22 cellular contexts compared by ENCODE assay signal in genomic region chr10:21693418-21693817, GRCh38.
"Had no signal": no experiment of that assay in that cellular context is flagged by ENCODE, and none has a peak within 500 bp of the region (broad histone marks: within the 10 kb centered on the region; RNA-seq: fewer than 3 reads in every experiment).

No MANE protein-coding gene starts in this region.

- H3K9me3 ChIP-seq: Peyer's patch had no signal

- DNase-seq: activated CD4-positive, alpha-beta T cell treated with anti-CD3 and anti-CD28 coated beads for 4 hours; activated CD4-positive, CD25-positive, alpha-beta regulatory T cell; activated CD8-positive, alpha-beta memory T cell treated with anti-CD3 and anti-CD28 coated beads, Interleukin-2, amount 50 U/mL, for 4 hours; activated CD8-positive, alpha-beta T cell treated with anti-CD3 and anti-CD28 coated beads for 36 hours; activated effector memory CD4-positive, alpha-beta T cell treated with Interleukin-2 at 50 U/mL for 16 hours; activated naive CD4-positive, alpha-beta T cell; activated T-cell treated with anti-CD3 and anti-CD28 coated beads, Interleukin-2, amount 50 U/mL, for 1 hour; brain microvascular endothelial cell; Karpas-422; NCI-H1105 treated with DMSO at 0.1 percent for 48 hours; NCI-H1436 treated with DMSO at 0.1 percent for 48 hours; NCI-H187; NCI-H2081; NCI-H510A treated with DMSO at 0.1 percent for 48 hours; Peyer's patch; SIG-M5; T-helper 2 cell; T1000 had no signal

- H3K27ac Mint-ChIP-seq: activated CD8-positive, alpha-beta T cell treated with anti-CD3 and anti-CD28 coated beads for 36 hours; activated naive CD8-positive, alpha-beta T cell; activated T-helper 1 cell treated with anti-CD3 and anti-CD28 coated beads, Interleukin-12 subunit alpha, Interleukin-12 subunit beta, Interleukin-2, Interleukin-4 antibody, amounts not matched to agents 30 ng/mL and 10 ng/mL and 1 ng/mL, durations not matched to agents 14 hours and 24 hours and 36 hours had no signal

- ATAC-seq: activated CD8-positive, alpha-beta T cell treated with anti-CD3 and anti-CD28 coated beads for 36 hours had no signal

- H3K27me3 Mint-ChIP-seq: activated CD8-positive, alpha-beta T cell treated with anti-CD3 and anti-CD28 coated beads for 36 hours; activated naive CD8-positive, alpha-beta T cell had no signal

- H3K27ac ChIP-seq: brain microvascular endothelial cell, Peyer's patch, RWPE1 had no signal

- H3K36me3 ChIP-seq: brain microvascular endothelial cell, cardiac muscle cell had no signal

- H3K9me3 Mint-ChIP-seq: activated CD8-positive, alpha-beta T cell treated with anti-CD3 and anti-CD28 coated beads for 36 hours had no signal

- H3K4me3 ChIP-seq: cardiac muscle cell, Peyer's patch had no signal

- H3K4me3 Mint-ChIP-seq: activated CD8-positive, alpha-beta T cell treated with anti-CD3 and anti-CD28 coated beads for 36 hours; activated naive CD8-positive, alpha-beta T cell; activated T-helper 1 cell treated with anti-CD3 and anti-CD28 coated beads, Interleukin-12 subunit alpha, Interleukin-12 subunit beta, Interleukin-2, Interleukin-4 antibody, amounts not matched to agents 30 ng/mL and 10 ng/mL and 1 ng/mL, durations not matched to agents 14 hours and 24 hours and 36 hours had no signal

- H3K4me1 ChIP-seq: Peyer's patch had no signal

- H3K27me3 ChIP-seq: brain microvascular endothelial cell, cardiac muscle cell, Peyer's patch had no signal
